ENCODE assay signal across 15 cellular contexts in genomic region chr18:3748081-3748480, GRCh38.
A peak's percentile ranks its signal among the peaks of the same experiment; 100 is the strongest.
DNase-seq lines count a peak whose midpoint lies in the region; ATAC-seq and TF ChIP-seq lines count a peak whose summit lies in the region.
"Had no signal": no experiment of that assay in that cellular context is flagged by ENCODE, and none has a peak within 500 bp of the region (broad histone marks: within the 10 kb centered on the region; RNA-seq: fewer than 3 reads in every experiment).

No MANE protein-coding gene starts in this region.

- peak overlapping the region; percentile 38 for H3K4me3 ChIP-seq in coronary artery
- H3K4me3 ChIP-seq: GM23248 had no signal

- ATAC-seq in HG02678 (IDR thresholded peaks at IDR 0.05; ENCODE audit: unreplicated experiment) = no peak

- TF ChIP-seq CTCF in coronary artery (IDR thresholded peaks at IDR 0.05) = no peak

- DNase-seq in CD1c-positive myeloid dendritic cell (ENCODE audit: extremely low spot score) (peak; percentile 60), NOMO-1 treated with dmso at 0.1 percent for 144 hours (lab: John Stamatoyannopoulos, UW; ENCODE audit: unreplicated experiment) (peak; percentile 9), coronary artery (ENCODE audit: low spot score) (no peak), lung microvascular endothelial cell (ENCODE audit: low read depth in 2 of 2) (peak; percentile 3 to 54), NCI-H1048 (lab: John Stamatoyannopoulos, UW) (no peak)
- no peak for DNase-seq in central memory CD4-positive, alpha-beta T cell
- DNase-seq: ACHN; CD8-positive, alpha-beta memory T cell; GF-D8; NCI-H1092; NCI-H1694; NCI-H446 treated with DMSO at 0.1 percent for 48 hours; NCI-H748 treated with DMSO at 0.1 percent for 48 hours had no signal

- peak overlapping the region in 1 of 2 donors; percentile 45 for H3K27ac ChIP-seq in coronary artery
- H3K27ac ChIP-seq: GM23248 had no signal

Comparison
In these comparisons a context has a peak if more than half of its experiments do, and no peak if none do; other contexts are left out.
1. DNase-seq: peak in CD1c-positive myeloid dendritic cell (single experiment), NOMO-1 treated with dmso at 0.1 percent for 144 hours (single experiment) and lung microvascular endothelial cell (2 of 2); none in coronary artery (single experiment), central memory CD4-positive, alpha-beta T cell (single experiment) and NCI-H1048 (single experiment).